1 cellular context compared by ENCODE assay signal in the genomic region with DNA sequence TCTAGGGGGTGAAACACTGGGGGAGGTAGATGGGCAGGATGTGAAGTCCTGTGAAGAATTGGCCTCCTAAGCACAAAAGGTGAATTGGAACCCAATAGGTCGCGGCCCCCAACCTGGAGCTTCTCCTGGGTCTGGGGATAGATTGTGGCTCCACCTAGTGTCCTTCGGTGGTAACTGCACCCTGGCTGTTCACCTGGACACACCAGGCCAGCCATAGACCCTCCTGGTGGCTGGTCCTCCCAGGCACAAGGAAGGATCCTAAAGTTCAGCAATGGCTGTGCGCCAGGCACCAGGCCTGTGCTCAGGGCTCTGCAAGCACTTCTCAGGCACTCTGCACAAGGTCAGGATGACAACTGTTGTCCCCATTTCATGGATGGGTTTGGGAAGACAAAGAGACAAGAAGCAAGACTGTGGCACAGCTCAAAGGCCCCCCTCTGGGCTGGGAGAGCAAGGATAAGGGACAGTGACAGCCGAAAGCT.
TF ChIP-seq lines count a peak whose summit lies in the region.

No MANE protein-coding gene starts in this region.

TF ChIP-seq in A549, 52 proteins besides CTCF, POLR2A, EP300 and RAD21:
- TF ChIP-seq RARB (CRISPR knock-in tag; IDR thresholded peaks at IDR 0.05) (no peak), JUNB (IDR thresholded peaks at IDR 0.05) (no peak), SMC3 (IDR thresholded peaks at IDR 0.05) (peak; percentile 49; the same call in 2 of the 3 replicates), HOXA7 (CRISPR knock-in tag; IDR thresholded peaks at IDR 0.05) (no peak), NR3C1 (IDR thresholded peaks at IDR 0.05) (no peak), TFCP2L1 (CRISPR knock-in tag; IDR thresholded peaks at IDR 0.05) (no peak)
- TF ChIP-seq, protein P1, sequence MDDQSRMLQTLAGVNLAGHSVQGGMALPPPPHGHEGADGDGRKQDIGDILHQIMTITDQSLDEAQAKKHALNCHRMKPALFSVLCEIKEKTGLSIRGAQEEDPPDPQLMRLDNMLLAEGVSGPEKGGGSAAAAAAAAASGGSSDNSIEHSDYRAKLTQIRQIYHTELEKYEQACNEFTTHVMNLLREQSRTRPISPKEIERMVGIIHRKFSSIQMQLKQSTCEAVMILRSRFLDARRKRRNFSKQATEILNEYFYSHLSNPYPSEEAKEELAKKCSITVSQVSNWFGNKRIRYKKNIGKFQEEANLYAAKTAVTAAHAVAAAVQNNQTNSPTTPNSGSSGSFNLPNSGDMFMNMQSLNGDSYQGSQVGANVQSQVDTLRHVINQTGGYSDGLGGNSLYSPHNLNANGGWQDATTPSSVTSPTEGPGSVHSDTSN (IDR thresholded peaks at IDR 0.05), result no peak
